In the genomic region with DNA sequence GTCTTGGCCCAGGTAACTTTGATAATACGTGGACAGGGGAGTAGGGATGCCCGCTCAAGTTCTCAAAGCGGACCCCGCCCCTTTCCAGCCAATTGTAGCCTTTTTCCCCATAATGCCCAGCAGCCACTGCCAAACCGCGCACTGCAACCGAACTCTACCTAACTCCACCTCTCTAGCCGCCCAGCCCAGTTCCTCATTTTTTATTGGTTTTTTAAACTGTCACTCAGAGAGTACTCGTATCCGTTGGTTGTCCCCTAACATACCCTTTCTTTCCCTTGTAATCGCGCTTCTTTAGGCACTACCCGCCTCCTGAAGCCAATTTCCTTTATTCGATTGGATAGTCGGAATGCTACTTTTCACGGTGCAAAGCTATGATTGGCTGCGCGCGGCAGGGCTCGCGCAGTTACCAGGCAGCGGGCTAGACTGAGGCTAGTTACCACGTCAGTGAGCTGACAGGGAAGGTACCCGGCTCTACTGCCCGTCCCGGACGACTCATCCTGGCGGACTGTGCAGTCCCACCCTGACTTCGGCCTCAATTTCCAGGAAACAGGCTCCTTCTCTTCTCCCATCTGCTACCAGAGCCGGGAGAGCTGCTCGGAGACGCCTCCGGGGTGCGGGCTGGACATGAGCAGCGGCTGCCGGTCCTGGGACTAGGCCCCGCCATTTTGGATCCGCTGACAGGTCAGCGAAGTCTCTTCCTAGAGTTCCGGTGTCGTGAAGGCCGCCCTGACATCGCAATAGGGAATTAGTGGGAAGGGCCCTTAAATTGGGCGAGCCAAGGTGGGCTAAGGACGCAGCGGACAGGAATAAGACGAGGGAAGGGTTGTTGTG, we compare ENCODE assay signal across 8 cellular contexts. TPM values are rescaled to one million over a fixed set of nuclear protein-coding genes. Genes with fewer than 3 reads are reported as not detected.
A peak's percentile ranks its signal among the peaks of the same experiment; 100 is the strongest.
DNase-seq lines count a peak whose midpoint lies in the region; ATAC-seq, FAIRE-seq and TF ChIP-seq lines count a peak whose summit lies in the region.

Gene GBF1, plus strand, starts transcription at position 432 of the 831 bp plus-strand sequence. CDS start 13,407 bp downstream, outside the sequence.

- CTCF ChIA-PET in activated CD4-positive, alpha-beta T cell treated with anti-CD3 and anti-CD28 coated beads for 36 hours (lab: Charles Lee), result interaction anchor here (0.6 to 6.3 kb wide), 16 partner anchors 8 to 257 kb away, joined by 3 to 64 read pairs (median 4); partner anchors contain the start of gene ACTR1A

- peaks cover 18% of the 10 kb centered on the region for H3K27me3 Mint-ChIP-seq in activated CD4-positive, alpha-beta T cell treated with anti-CD3 and anti-CD28 coated beads for 36 hours

- peak within 1 kb of the TSS; percentile 81 for H3K27ac Mint-ChIP-seq in activated CD4-positive, alpha-beta T cell treated with anti-CD3 and anti-CD28 coated beads for 36 hours

- H3K9me3 Mint-ChIP-seq in activated CD4-positive, alpha-beta T cell treated with anti-CD3 and anti-CD28 coated beads for 36 hours (ENCODE audit: low read depth), result no peaks in the 10 kb centered on the region

- peaks cover 13 to 30% of the 10 kb centered on the region in 2 donors for H3K4me1 ChIP-seq in kidney (ENCODE audit: control insufficient read depth in 1 of 2, insufficient read depth in 1 of 2, low read depth in 1 of 2, low read length in 2 of 2)

- peaks cover 16% of the 10 kb centered on the region for H3K36me3 Mint-ChIP-seq in activated CD4-positive, alpha-beta T cell treated with anti-CD3 and anti-CD28 coated beads for 36 hours (ENCODE audit: low read depth)

- H3K9me3 ChIP-seq in kidney (ENCODE audit: control insufficient read depth in 1 of 2, low read length in 2 of 2), result no peaks in the 10 kb centered on the region

- intact Hi-C loops in activated CD4-positive, alpha-beta T cell treated with anti-CD3 and anti-CD28 coated beads for 36 hours (cut with DNase I, micrococcal nuclease), result loop anchor here (1.0 to 10.0 kb wide), 15 partner anchors 19 to 1119 kb away; partner anchors contain the start of genes ACTR1A (in 1 of the 2), ARL3 (in 1 of the 2), CUEDC2 (in 1 of the 2) and ELOVL3 (in 1 of the 2)
- intact Hi-C loops in kidney (cut with DNase I), result no loop called here

- peak within 1 kb of the TSS; percentile 79 to 90 for H3K9ac ChIP-seq in kidney (ENCODE audit: low read length in 2 of 2)

- TF ChIP-seq CTCF in choroid plexus epithelial cell (conservative IDR thresholded peaks at IDR 0.05; ENCODE audit: low read depth, low read length) (no peak), kidney (IDR thresholded peaks at IDR 0.05; ENCODE audit: borderline replicate concordance, extremely low read depth, insufficient read depth) (no peak)

- H3K4me1 Mint-ChIP-seq in activated CD4-positive, alpha-beta T cell treated with anti-CD3 and anti-CD28 coated beads for 36 hours, result peaks cover 44% of the 10 kb centered on the region

- peak; percentile 78 for ATAC-seq in HG03442 (IDR thresholded peaks at IDR 0.05; ENCODE audit: unreplicated experiment)
- peak; percentile 90 for ATAC-seq in activated CD4-positive, alpha-beta T cell treated with anti-CD3 and anti-CD28 coated beads for 36 hours

- H3K4me3 ChIP-seq in choroid plexus epithelial cell (ENCODE audit: low read depth, low read length) (peak within 1 kb of the TSS; percentile 99), kidney (ENCODE audit: low read length in 2 of 2) (peak within 1 kb of the TSS; percentile 90 to 91)

- H3K27ac ChIP-seq in kidney (ENCODE audit: low read depth in 2 of 2, low read length in 2 of 2), result peak within 1 kb of the TSS; percentile 90

- H3K36me3 ChIP-seq in kidney (ENCODE audit: control insufficient read depth in 1 of 2, insufficient read depth in 2 of 2, low read length in 2 of 2), result peaks cover 0 to 6% of the 10 kb centered on the region in 2 donors

- H3K4me3 Mint-ChIP-seq in activated CD4-positive, alpha-beta T cell treated with anti-CD3 and anti-CD28 coated beads for 36 hours, result peak within 1 kb of the TSS; percentile 98

- DNase-seq in Ammon's horn (ENCODE audit: low spot score) (peak; percentile 99), GM19238 (ENCODE audit: insufficient read length, low spot score) (peak; percentile 92), NCI-H524 (lab: John Stamatoyannopoulos, UW) (peak; percentile 85 to 96), choroid plexus epithelial cell (ENCODE audit: low read depth) (peak; percentile 100), kidney (peak; percentile 96)
- peak; percentile 94 for DNase-seq in activated CD4-positive, alpha-beta T cell treated with anti-CD3 and anti-CD28 coated beads for 36 hours
- DNase-seq in stimulated activated CD4-positive, alpha-beta T cell treated with anti-CD3 and anti-CD28 coated beads, Interleukin-15, amount 100 ng/mL, for 24 hours, result peak; percentile 91

- POLR2A ChIA-PET in activated CD4-positive, alpha-beta T cell treated with anti-CD3 and anti-CD28 coated beads for 36 hours (lab: Charles Lee), result interaction anchor here (0.7 to 2.3 kb wide), 7 partner anchors 15 to 217 kb away, joined by 3 to 9 read pairs (median 3); no protein-coding TSS in a partner anchor

- FAIRE-seq in kidney (lab: Jason Lieb, UNC), result peak; percentile 99

RNA-seq across cellular contexts. Expression of gene GBF1, which starts in this region (rescaled TPM):
- 10 to 100 TPM; 33.1 to 37.5 TPM for total RNA-seq in activated CD4-positive, alpha-beta T cell treated with anti-CD3 and anti-CD28 coated beads for 36 hours
- 53.3 TPM for total RNA-seq in kidney
- polyA plus RNA-seq in kidney (ENCODE audit: insufficient read depth, low read depth, low replicate concordance), result 14.4 TPM

Comparison
In these comparisons a context has a peak if more than half of its experiments do, and no peak if none do; other contexts are left out.
1. Peak in every context shown above with its lines: DNase-seq, ATAC-seq, H3K4me3 ChIP-seq and H3K27ac ChIP-seq.